ENCODE assay signal across 27 cellular contexts in genomic region chr1:113326976-113327375, GRCh38.
"Had no signal": no experiment of that assay in that cellular context is flagged by ENCODE, and none has a peak within 500 bp of the region (broad histone marks: within the 10 kb centered on the region; RNA-seq: fewer than 3 reads in every experiment).

No MANE protein-coding gene starts in this region.

- H2AFZ ChIP-seq: parathyroid adenoma had no signal

- H3K4me1 ChIP-seq: parathyroid adenoma, psoas muscle, right lobe of liver, thyroid gland, tibial nerve, upper lobe of left lung, vagina had no signal

- H3K36me3 Mint-ChIP-seq: natural killer cell treated with Interleukin-12 subunit alpha and Interleukin-12 subunit beta and Interleukin-15 and Interleukin-18, amount 100 ng/mL, for 72 hours; stimulated activated effector memory CD8-positive, alpha-beta T cell treated with anti-CD3 and anti-CD28 coated beads, Interleukin-12 subunit alpha, Interleukin-12 subunit beta, amount 100 ng/mL, for 72 hours; stimulated activated naive B cell treated with anti-CD40 and anti-IgM and Interleukin-4, amounts not matched to agents 10 μg/mL and 1 μg/mL and 100 μg/mL, for 72 hours had no signal

- H3K27me3 Mint-ChIP-seq: progenitor cell of endocrine pancreas; stimulated activated naive CD8-positive, alpha-beta T cell treated with anti-CD3 and anti-CD28 coated beads, Interleukin-15, Interleukin-2, amounts not matched to agents 100 ng/mL and 50 ng/mL, for 24 hours had no signal

- H3K4me3 Mint-ChIP-seq: natural killer cell treated with Interleukin-12 subunit alpha and Interleukin-12 subunit beta and Interleukin-15 and Interleukin-18, amount 100 ng/mL, for 72 hours; nephron progenitor cell; neural crest cell; stimulated activated effector memory CD8-positive, alpha-beta T cell treated with anti-CD3 and anti-CD28 coated beads, Interleukin-12 subunit alpha, Interleukin-12 subunit beta, amount 100 ng/mL, for 72 hours; stimulated activated naive B cell treated with anti-CD40 and anti-IgM and Interleukin-4, amounts not matched to agents 10 μg/mL and 1 μg/mL and 100 μg/mL, for 72 hours; stimulated activated naive CD8-positive, alpha-beta T cell treated with anti-CD3 and anti-CD28 coated beads, Interleukin-15, Interleukin-2, amounts not matched to agents 100 ng/mL and 50 ng/mL, for 24 hours had no signal

- H3K4me1 Mint-ChIP-seq: nephron progenitor cell; neural crest cell; stimulated activated effector memory CD8-positive, alpha-beta T cell treated with anti-CD3 and anti-CD28 coated beads, Interleukin-12 subunit alpha, Interleukin-12 subunit beta, amount 100 ng/mL, for 72 hours; stimulated activated naive B cell treated with anti-CD40 and anti-IgM and Interleukin-4, amounts not matched to agents 10 μg/mL and 1 μg/mL and 100 μg/mL, for 72 hours had no signal

- ATAC-seq: psoas muscle; right cardiac atrium; right lobe of liver; stimulated activated naive B cell treated with anti-CD40 and anti-IgM and Interleukin-4, amounts not matched to agents 10 μg/mL and 1 μg/mL and 100 μg/mL, for 72 hours had no signal

- H3K27ac ChIP-seq: ovary, parathyroid adenoma, psoas muscle, right lobe of liver, sigmoid colon, thoracic aorta, thyroid gland, tibial nerve, upper lobe of left lung, vagina had no signal

- H3K27ac Mint-ChIP-seq: natural killer cell treated with Interleukin-12 subunit alpha and Interleukin-12 subunit beta and Interleukin-15 and Interleukin-18, amount 100 ng/mL, for 72 hours; nephron progenitor cell; progenitor cell of endocrine pancreas; stimulated activated effector memory CD8-positive, alpha-beta T cell treated with anti-CD3 and anti-CD28 coated beads, Interleukin-12 subunit alpha, Interleukin-12 subunit beta, amount 100 ng/mL, for 72 hours; stimulated activated naive B cell treated with anti-CD40 and anti-IgM and Interleukin-4, amounts not matched to agents 10 μg/mL and 1 μg/mL and 100 μg/mL, for 72 hours; stimulated activated naive CD8-positive, alpha-beta T cell treated with anti-CD3 and anti-CD28 coated beads, Interleukin-15, Interleukin-2, amounts not matched to agents 100 ng/mL and 50 ng/mL, for 24 hours had no signal

- H3K36me3 ChIP-seq: ovary, right lobe of liver, sigmoid colon, stomach, thoracic aorta, thyroid gland, tibial nerve, upper lobe of left lung, vagina had no signal

- H3K4me3 ChIP-seq: ovary, psoas muscle, right lobe of liver, sigmoid colon, stomach, thoracic aorta, thyroid gland, tibial nerve, upper lobe of left lung, vagina had no signal

- DNase-seq: nephron progenitor cell; occipital lobe; ovary; posterior cingulate gyrus; psoas muscle; right cardiac atrium; right lobe of liver; sigmoid colon; stimulated activated CD4-positive, alpha-beta T cell treated with anti-CD3 and anti-CD28 coated beads, Interleukin-15, amount 100 ng/mL, for 24 hours; stimulated activated CD4-positive, alpha-beta T cell treated with anti-CD3 and anti-CD28 coated beads, Interleukin-2, amount 100 ng/mL, for 24 hours; stimulated activated CD4-positive, alpha-beta T cell treated with anti-CD3 and anti-CD28 coated beads, Interleukin-2, amount 100 ng/mL, for 48 hours; stimulated activated CD4-positive, alpha-beta T cell treated with anti-CD3 and anti-CD28 coated beads, Interleukin-4, amount 100 ng/mL, for 24 hours; stimulated activated naive B cell treated with anti-CD40 and anti-IgM and Interleukin-4, amounts not matched to agents 10 μg/mL and 1 μg/mL and 100 μg/mL, for 72 hours; stimulated activated naive CD4-positive, alpha-beta T cell treated with Interleukin-2 at 50 U/mL for 16 hours; stomach; thyroid gland; trophoblast cell; upper lobe of left lung had no signal

- H3K27me3 ChIP-seq: ovary, right lobe of liver, sigmoid colon, stomach, thyroid gland, tibial nerve, upper lobe of left lung, vagina had no signal

- H3K9me3 ChIP-seq: ovary, psoas muscle, right lobe of liver, sigmoid colon, stomach, thoracic aorta, thyroid gland, tibial nerve, upper lobe of left lung, vagina had no signal

- H3K9ac ChIP-seq: parathyroid adenoma had no signal

- H3K9me3 Mint-ChIP-seq: natural killer cell treated with Interleukin-12 subunit alpha and Interleukin-12 subunit beta and Interleukin-15 and Interleukin-18, amount 100 ng/mL, for 72 hours; nephron progenitor cell; neural crest cell; stimulated activated effector memory CD8-positive, alpha-beta T cell treated with anti-CD3 and anti-CD28 coated beads, Interleukin-12 subunit alpha, Interleukin-12 subunit beta, amount 100 ng/mL, for 72 hours; stimulated activated naive B cell treated with anti-CD40 and anti-IgM and Interleukin-4, amounts not matched to agents 10 μg/mL and 1 μg/mL and 100 μg/mL, for 72 hours; stimulated activated naive CD8-positive, alpha-beta T cell treated with anti-CD3 and anti-CD28 coated beads, Interleukin-15, Interleukin-2, amounts not matched to agents 100 ng/mL and 50 ng/mL, for 24 hours had no signal
